ENCODE assay signal across 15 cellular contexts in the genomic region with DNA sequence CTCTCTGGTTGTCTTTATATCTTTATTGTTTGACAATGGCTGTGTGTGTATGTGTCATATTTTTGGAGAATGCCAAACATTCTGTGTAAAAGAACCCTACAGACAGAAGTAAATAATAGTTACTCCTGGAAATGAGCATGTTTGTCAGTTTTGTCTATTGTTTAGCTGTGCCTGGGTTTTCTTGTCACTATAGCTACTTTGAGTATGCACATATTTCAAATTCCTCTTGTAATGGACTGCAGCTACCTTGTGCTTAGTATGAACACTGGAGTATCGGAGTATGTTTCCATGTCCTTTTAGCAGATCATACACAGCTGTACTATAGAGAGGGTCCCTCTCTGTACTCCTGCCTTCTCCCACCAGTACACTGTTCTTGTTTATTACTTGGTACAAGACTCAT. TPM values are rescaled to one million over a fixed set of nuclear protein-coding genes. Genes with fewer than 3 reads are reported as not detected.
DNase-seq lines count a peak whose midpoint lies in the region; ATAC-seq and TF ChIP-seq lines count a peak whose summit lies in the region.
"Had no signal": no experiment of that assay in that cellular context is flagged by ENCODE, and none has a peak within 500 bp of the region (broad histone marks: within the 10 kb centered on the region; RNA-seq: fewer than 3 reads in every experiment).

No MANE protein-coding gene starts in this region.

- 100% methylated on average over 1 of the region's 1 CpG for WGBS in mammary epithelial cell (ENCODE audit: low coverage, missing lambda C conversion rate)

- H3K27ac ChIP-seq in mammary epithelial cell (ENCODE audit: insufficient read depth, low read depth, low read length) (peak overlapping the region; percentile 70), upper lobe of right lung (no peak overlapping the region)
- H3K27ac ChIP-seq: prostate gland had no signal

- H3K4me2 ChIP-seq in mammary epithelial cell (ENCODE audit: insufficient read depth, low read depth, low read length), result no peak overlapping the region

- H3K36me3 Mint-ChIP-seq in MCF 10A (ENCODE audit: insufficient read depth, unreplicated experiment) (no peaks in the 10 kb centered on the region), endothelial cell (ENCODE audit: low read depth, unreplicated experiment) (no peaks in the 10 kb centered on the region)
- H3K36me3 Mint-ChIP-seq: naive B cell had no signal

- dilution Hi-C loops in mammary epithelial cell (cut with HindIII; ENCODE audit: low sequenced_read_pairs), result no loop called here

- no peaks in the 10 kb centered on the region for H3K36me3 ChIP-seq in mammary epithelial cell (ENCODE audit: insufficient read depth, low read length)
- H3K36me3 ChIP-seq in adipocyte (ENCODE audit: control insufficient read depth, insufficient read depth, low read length, severe bottlenecking), result no peaks in the 10 kb centered on the region
- H3K36me3 ChIP-seq in upper lobe of right lung, result no peaks in the 10 kb centered on the region
- H3K36me3 ChIP-seq: prostate gland had no signal

- no peaks in the 10 kb centered on the region for H3K79me2 ChIP-seq in mammary epithelial cell (ENCODE audit: insufficient read depth, low read length)

- POLR2A ChIA-PET in MCF 10A (lab: Yijun Ruan, JAX), result no interaction called here

- no peak for TF ChIP-seq CTCF in mammary epithelial cell (conservative IDR thresholded peaks at IDR 0.05 in 1 of 2, IDR thresholded peaks at IDR 0.05 in 1 of 2; ENCODE audit: extremely low read depth in 1 of 2, insufficient read depth in 1 of 2, low read depth in 1 of 2, low read length in 2 of 2)
- TF ChIP-seq CTCF in MCF 10A (IDR thresholded peaks at IDR 0.05; ENCODE audit: unreplicated experiment), result no peak
- TF ChIP-seq CTCF in upper lobe of right lung (IDR thresholded peaks at IDR 0.05), result no peak
- TF ChIP-seq CTCF in endothelial cell (IDR thresholded peaks at IDR 0.05; ENCODE audit: unreplicated experiment), result no peak

- no TSS peak for BruUV-seq in mammary epithelial cell (replicated peaks; lab: Mats Ljungman, UMichigan)
- no TSS peak for BruUV-seq in MCF 10A (replicated peaks; lab: Mats Ljungman, UMichigan)

- in situ Hi-C loops in mammary epithelial cell (cut with MboI; ENCODE audit: low sequenced_read_pairs in 2 of 2), result loop anchor here in 1 of 2 donors (25.0 kb wide), 1 partner anchor 562 kb away; no protein-coding TSS in a partner anchor

- peaks cover 22% of the 10 kb centered on the region for H3K4me1 ChIP-seq in mammary epithelial cell (ENCODE audit: insufficient read depth, low read length)
- peaks cover 30% of the 10 kb centered on the region for H3K4me1 ChIP-seq in adipocyte (ENCODE audit: control insufficient read depth, insufficient read depth, low read length)
- no peaks in the 10 kb centered on the region for H3K4me1 ChIP-seq in upper lobe of right lung
- H3K4me1 ChIP-seq: prostate gland had no signal

- ATAC-seq in upper lobe of right lung (peak; percentile 47), HG02938 (IDR thresholded peaks at IDR 0.05; ENCODE audit: unreplicated experiment) (no peak)

- intact Hi-C loops in mammary epithelial cell (cut with micrococcal nuclease) (no loop called here), MCF 10A (cut with micrococcal nuclease) (no loop called here), upper lobe of right lung (cut with DNase I) (no loop called here)

- no peaks in the 10 kb centered on the region for H3K9me3 Mint-ChIP-seq in MCF 10A (ENCODE audit: unreplicated experiment)
- no peaks in the 10 kb centered on the region for H3K9me3 Mint-ChIP-seq in endothelial cell (ENCODE audit: unreplicated experiment)

- H3K9ac ChIP-seq in mammary epithelial cell (ENCODE audit: insufficient read depth, low read length), result no peak overlapping the region
- peak overlapping the region; percentile 64 for H3K9ac ChIP-seq in adipocyte (ENCODE audit: low read length)

- H3K4me3 ChIP-seq in mammary epithelial cell (replicated peaks in 1 of 3; ENCODE audit: insufficient read depth in 1 of 3, low read depth in 2 of 3, low read length in 3 of 3), result no peak overlapping the region
- H3K4me3 ChIP-seq in adipocyte (ENCODE audit: low read length), result peak overlapping the region; percentile 6
- H3K4me3 ChIP-seq in upper lobe of right lung, result no peak overlapping the region
- H3K4me3 ChIP-seq: prostate gland had no signal

- no peak for DNase-seq in mammary epithelial cell
- DNase-seq in MCF 10A (ENCODE audit: unreplicated experiment), result no peak
- DNase-seq in adipocyte (ENCODE audit: low read depth), result peak; percentile 36
- DNase-seq in iris pigment epithelial cell (ENCODE audit: low read depth), result peak; percentile 65
- DNase-seq in upper lobe of right lung, result no peak
- DNase-seq in activated CD4-positive, alpha-beta T cell treated with anti-CD3 and anti-CD28 coated beads for 4 hours, result no peak
- DNase-seq in endothelial cell (ENCODE audit: low spot score), result no peak
- DNase-seq: activated CD8-positive, alpha-beta memory T cell treated with anti-CD3 and anti-CD28 coated beads, Interleukin-2, amount 50 U/mL, for 4 hours; activated naive CD4-positive, alpha-beta T cell; KG1; kidney; naive B cell; NCI-H2227 treated with DMSO at 0.1 percent for 48 hours had no signal

- H3K27ac Mint-ChIP-seq in MCF 10A (ENCODE audit: low read depth, unreplicated experiment), result no peak overlapping the region
- H3K27ac Mint-ChIP-seq in endothelial cell (ENCODE audit: unreplicated experiment), result no peak overlapping the region
- H3K27ac Mint-ChIP-seq: naive B cell had no signal

- H3K4me1 Mint-ChIP-seq in MCF 10A (ENCODE audit: insufficient read depth, unreplicated experiment) (peaks cover 8% of the 10 kb centered on the region), endothelial cell (ENCODE audit: unreplicated experiment) (no peaks in the 10 kb centered on the region)
- H3K4me1 Mint-ChIP-seq: naive B cell had no signal

- peak overlapping the region; percentile 50 for H2AFZ ChIP-seq in mammary epithelial cell (ENCODE audit: low read depth, low read length)

- CTCF ChIA-PET in mammary epithelial cell (lab: Charles Lee; ENCODE audit: low non-redundant PET), result no interaction called here
- CTCF ChIA-PET in MCF 10A (lab: Yijun Ruan, JAX), result interaction anchor here (0.6 to 0.9 kb wide), 2 partner anchors 560 to 565 kb away, joined by 3 to 4 read pairs; no protein-coding TSS in a partner anchor

- H3K27me3 ChIP-seq in mammary epithelial cell (ENCODE audit: insufficient read depth, low read length) (no peaks in the 10 kb centered on the region), adipocyte (replicated peaks; ENCODE audit: control insufficient read depth, insufficient read depth, low read length) (no peaks in the 10 kb centered on the region), upper lobe of right lung (no peaks in the 10 kb centered on the region)

- H4K20me1 ChIP-seq in mammary epithelial cell (ENCODE audit: insufficient read depth, low read length), result no peaks in the 10 kb centered on the region

- H3K4me3 Mint-ChIP-seq in MCF 10A (ENCODE audit: unreplicated experiment) (no peak overlapping the region), endothelial cell (ENCODE audit: unreplicated experiment) (no peak overlapping the region)
- H3K4me3 Mint-ChIP-seq: naive B cell had no signal

- H3K9me3 ChIP-seq in mammary epithelial cell (replicated peaks; ENCODE audit: insufficient read depth, low read length), result no peaks in the 10 kb centered on the region
- H3K9me3 ChIP-seq in adipocyte (ENCODE audit: control insufficient read depth, low read length), result no peaks in the 10 kb centered on the region
- H3K9me3 ChIP-seq in upper lobe of right lung, result no peaks in the 10 kb centered on the region
- H3K9me3 ChIP-seq: prostate gland had no signal

- no peaks in the 10 kb centered on the region for H3K27me3 Mint-ChIP-seq in MCF 10A (ENCODE audit: insufficient read depth, unreplicated experiment)
- no peaks in the 10 kb centered on the region for H3K27me3 Mint-ChIP-seq in endothelial cell (ENCODE audit: unreplicated experiment)

RNA-seq across cellular contexts. Expression of a gene that starts 58.0 kb away (rescaled TPM):
- total RNA-seq in mammary epithelial cell (1 to 10 TPM in 1 of 2 donors, under 1 TPM in 1; 0.50 to 5.1 TPM), MCF 10A (2022) (0.96 and 1.6 TPM in 2 replicates), upper lobe of right lung (35.8 TPM), endothelial cell (ENCODE audit: unreplicated experiment) (7.6 TPM)
- polyA plus RNA-seq in mammary epithelial cell, result 5.1 TPM
- 32.4 TPM for polyA minus RNA-seq in mammary epithelial cell

Comparison
In these comparisons a context has a peak if more than half of its experiments do, and no peak if none do; other contexts are left out.
1. DNase-seq: peak in adipocyte (single experiment) and iris pigment epithelial cell (single experiment); none in mammary epithelial cell (single experiment), MCF 10A (single experiment), upper lobe of right lung (single experiment), activated CD4-positive, alpha-beta T cell treated with anti-CD3 and anti-CD28 coated beads for 4 hours (0 of 2) and endothelial cell (single experiment).